ENCODE assay signal across 26 cellular contexts in genomic region chr7:87858427-87859100, GRCh38. TPM values are rescaled to one million over a fixed set of nuclear protein-coding genes. Genes with fewer than 3 reads are reported as not detected.
A peak's percentile ranks its signal among the peaks of the same experiment; 100 is the strongest.
DNase-seq lines count a peak whose midpoint lies in the region; ATAC-seq and TF ChIP-seq lines count a peak whose summit lies in the region.
"Had no signal": no experiment of that assay in that cellular context is flagged by ENCODE, and none has a peak within 500 bp of the region (broad histone marks: within the 10 kb centered on the region; RNA-seq: fewer than 3 reads in every experiment).

No MANE protein-coding gene starts in this region.

- no peak for TF ChIP-seq CTCF in activated CD8-positive, alpha-beta T cell treated with anti-CD3 and anti-CD28 coated beads for 36 hours (IDR thresholded peaks at IDR 0.05)
- TF ChIP-seq CTCF in progenitor cell of endocrine pancreas (IDR thresholded peaks at IDR 0.05; ENCODE audit: unreplicated experiment): no peak

- DNase-seq in activated CD8-positive, alpha-beta T cell treated with anti-CD3 and anti-CD28 coated beads for 36 hours: no peak
- no peak for DNase-seq in activated CD8-positive, alpha-beta T cell treated with anti-CD3 and anti-CD28 coated beads, Interleukin-2, amount 10 ng/mL, durations not matched to agents 7 days and 5 days
- DNase-seq in GF-D8 (lab: John Stamatoyannopoulos, UW) (peak; percentile 27), progenitor cell of endocrine pancreas (ENCODE audit: low spot score, unreplicated experiment) (no peak), NCI-H1417 treated with DMSO at 0.1 percent for 48 hours (lab: John Stamatoyannopoulos, UW) (no peak), head of caudate nucleus (no peak)
- DNase-seq: activated naive CD8-positive, alpha-beta T cell treated with anti-CD3 and anti-CD28 coated beads, Interleukin-2, amount 10 ng/mL, durations not matched to agents 7 days and 5 days; BE2C; COR-L47; dermis blood vessel endothelial cell; DMS79; esophagus squamous epithelium; IMR-90; left colon; NCI-H1105; NCI-H2029 treated with DMSO at 0.1 percent for 48 hours; NCI-H2227 treated with DMSO at 0.1 percent for 48 hours; NCI-H526 treated with DMSO at 0.1 percent for 48 hours; sigmoid colon; SJCRH30; stimulated activated naive CD4-positive, alpha-beta T cell; tibial artery had no signal

- no peak overlapping the region for H3K4me3 Mint-ChIP-seq in activated CD8-positive, alpha-beta T cell treated with anti-CD3 and anti-CD28 coated beads for 36 hours
- no peak overlapping the region for H3K4me3 Mint-ChIP-seq in activated CD8-positive, alpha-beta T cell treated with anti-CD3 and anti-CD28 coated beads, Interleukin-2, amount 10 ng/mL, durations not matched to agents 7 days and 5 days
- no peak overlapping the region for H3K4me3 Mint-ChIP-seq in activated naive CD8-positive, alpha-beta T cell
- no peak overlapping the region for H3K4me3 Mint-ChIP-seq in progenitor cell of endocrine pancreas (ENCODE audit: low read depth)
- H3K4me3 Mint-ChIP-seq: activated naive CD8-positive, alpha-beta T cell treated with anti-CD3 and anti-CD28 coated beads, Interleukin-2, amount 10 ng/mL, durations not matched to agents 7 days and 5 days; memory B cell; WTC11 had no signal

- no peaks in the 10 kb centered on the region for H3K9me3 Mint-ChIP-seq in activated CD8-positive, alpha-beta T cell treated with anti-CD3 and anti-CD28 coated beads for 36 hours
- H3K9me3 Mint-ChIP-seq in activated CD8-positive, alpha-beta T cell treated with anti-CD3 and anti-CD28 coated beads, Interleukin-2, amount 10 ng/mL, durations not matched to agents 7 days and 5 days (ENCODE audit: insufficient read depth): no peaks in the 10 kb centered on the region
- no peaks in the 10 kb centered on the region for H3K9me3 Mint-ChIP-seq in activated naive CD8-positive, alpha-beta T cell (ENCODE audit: low read depth)
- peaks cover 12% of the 10 kb centered on the region for H3K9me3 Mint-ChIP-seq in progenitor cell of endocrine pancreas (ENCODE audit: low read depth)

- POLR2A ChIA-PET in activated CD8-positive, alpha-beta T cell treated with anti-CD3 and anti-CD28 coated beads for 36 hours (lab: Charles Lee): no interaction called here
- POLR2A ChIA-PET in activated CD8-positive, alpha-beta T cell treated with anti-CD3 and anti-CD28 coated beads, Interleukin-2, amount 10 ng/mL, durations not matched to agents 7 days and 5 days (lab: Charles Lee): no interaction called here

- H3K36me3 Mint-ChIP-seq in activated CD8-positive, alpha-beta T cell treated with anti-CD3 and anti-CD28 coated beads for 36 hours (ENCODE audit: low read depth): peaks cover 48% of the 10 kb centered on the region
- peaks cover 60% of the 10 kb centered on the region for H3K36me3 Mint-ChIP-seq in activated CD8-positive, alpha-beta T cell treated with anti-CD3 and anti-CD28 coated beads, Interleukin-2, amount 10 ng/mL, durations not matched to agents 7 days and 5 days (ENCODE audit: low read depth)
- peaks cover 11% of the 10 kb centered on the region for H3K36me3 Mint-ChIP-seq in activated naive CD8-positive, alpha-beta T cell
- peaks cover 28% of the 10 kb centered on the region for H3K36me3 Mint-ChIP-seq in progenitor cell of endocrine pancreas (ENCODE audit: insufficient read depth)

- peak; percentile 34 for ATAC-seq in activated CD8-positive, alpha-beta T cell treated with anti-CD3 and anti-CD28 coated beads for 36 hours
- no peak for ATAC-seq in activated CD8-positive, alpha-beta T cell treated with anti-CD3 and anti-CD28 coated beads, Interleukin-2, amount 10 ng/mL, durations not matched to agents 7 days and 5 days
- ATAC-seq in GM18502 (IDR thresholded peaks at IDR 0.05; ENCODE audit: poor library complexity, unreplicated experiment): no peak
- ATAC-seq: left colon, WTC11 had no signal

- H3K27me3 Mint-ChIP-seq in activated CD8-positive, alpha-beta T cell treated with anti-CD3 and anti-CD28 coated beads for 36 hours: no peaks in the 10 kb centered on the region
- no peaks in the 10 kb centered on the region for H3K27me3 Mint-ChIP-seq in activated CD8-positive, alpha-beta T cell treated with anti-CD3 and anti-CD28 coated beads, Interleukin-2, amount 10 ng/mL, durations not matched to agents 7 days and 5 days (ENCODE audit: low read depth)
- no peaks in the 10 kb centered on the region for H3K27me3 Mint-ChIP-seq in activated naive CD8-positive, alpha-beta T cell
- H3K27me3 Mint-ChIP-seq in progenitor cell of endocrine pancreas: no peaks in the 10 kb centered on the region
- H3K27me3 Mint-ChIP-seq: activated naive CD8-positive, alpha-beta T cell treated with anti-CD3 and anti-CD28 coated beads, Interleukin-2, amount 10 ng/mL, durations not matched to agents 7 days and 5 days; memory B cell had no signal

- intact Hi-C loops in activated CD8-positive, alpha-beta T cell treated with anti-CD3 and anti-CD28 coated beads for 36 hours (cut with micrococcal nuclease): no loop called here
- intact Hi-C loops in head of caudate nucleus (cut with DNase I): no loop called here

- CTCF ChIA-PET in activated CD8-positive, alpha-beta T cell treated with anti-CD3 and anti-CD28 coated beads for 36 hours (lab: Charles Lee): no interaction called here
- CTCF ChIA-PET in activated CD8-positive, alpha-beta T cell treated with anti-CD3 and anti-CD28 coated beads, Interleukin-2, amount 10 ng/mL, durations not matched to agents 7 days and 5 days (lab: Charles Lee): no interaction called here

- H3K4me1 Mint-ChIP-seq in activated CD8-positive, alpha-beta T cell treated with anti-CD3 and anti-CD28 coated beads for 36 hours (ENCODE audit: low read depth): peaks cover 19% of the 10 kb centered on the region
- H3K4me1 Mint-ChIP-seq in activated CD8-positive, alpha-beta T cell treated with anti-CD3 and anti-CD28 coated beads, Interleukin-2, amount 10 ng/mL, durations not matched to agents 7 days and 5 days (ENCODE audit: low read depth): peaks cover 3% of the 10 kb centered on the region
- H3K4me1 Mint-ChIP-seq in activated naive CD8-positive, alpha-beta T cell (ENCODE audit: low read depth): peaks cover 13% of the 10 kb centered on the region
- no peaks in the 10 kb centered on the region for H3K4me1 Mint-ChIP-seq in progenitor cell of endocrine pancreas (ENCODE audit: low read depth)

- peak overlapping the region; percentile 70 for H3K27ac Mint-ChIP-seq in activated CD8-positive, alpha-beta T cell treated with anti-CD3 and anti-CD28 coated beads for 36 hours
- no peak overlapping the region for H3K27ac Mint-ChIP-seq in activated CD8-positive, alpha-beta T cell treated with anti-CD3 and anti-CD28 coated beads, Interleukin-2, amount 10 ng/mL, durations not matched to agents 7 days and 5 days
- peak overlapping the region; percentile 79 for H3K27ac Mint-ChIP-seq in activated naive CD8-positive, alpha-beta T cell
- H3K27ac Mint-ChIP-seq in progenitor cell of endocrine pancreas: peak overlapping the region; percentile 1
- H3K27ac Mint-ChIP-seq: activated naive CD8-positive, alpha-beta T cell treated with anti-CD3 and anti-CD28 coated beads, Interleukin-2, amount 10 ng/mL, durations not matched to agents 7 days and 5 days; memory B cell; WTC11 had no signal

RNA-seq across cellular contexts. Expression of gene SLC25A40, which starts 17.6 kb away (rescaled TPM):
- 10 to 100 TPM; 38.9 to 47.4 TPM for total RNA-seq in activated CD8-positive, alpha-beta T cell treated with anti-CD3 and anti-CD28 coated beads for 36 hours
- 10 to 100 TPM; 49.1 to 52.4 TPM for total RNA-seq in activated CD8-positive, alpha-beta T cell treated with anti-CD3 and anti-CD28 coated beads, Interleukin-2, amount 10 ng/mL, durations not matched to agents 7 days and 5 days
- total RNA-seq in progenitor cell of endocrine pancreas: 26.8 and 28.5 TPM in 2 replicates

RNA-seq across cellular contexts. Expression of gene DBF4, which starts 17.7 kb away (rescaled TPM):
- 10 to 100 TPM; 77.6 to 78.7 TPM for total RNA-seq in activated CD8-positive, alpha-beta T cell treated with anti-CD3 and anti-CD28 coated beads for 36 hours
- total RNA-seq in activated CD8-positive, alpha-beta T cell treated with anti-CD3 and anti-CD28 coated beads, Interleukin-2, amount 10 ng/mL, durations not matched to agents 7 days and 5 days: 10 to 100 TPM; 82.6 to 85.9 TPM
- 24.9 and 27.7 TPM in 2 replicates for total RNA-seq in progenitor cell of endocrine pancreas
